Comparison of ENCODE assay signal across 9 cellular contexts in genomic region chr22:29308791-29309262, GRCh38. TPM values are rescaled to one million over a fixed set of nuclear protein-coding genes. Genes with fewer than 3 reads are reported as not detected.
DNase-seq lines count a peak whose midpoint lies in the region; ATAC-seq and TF ChIP-seq lines count a peak whose summit lies in the region.
"Had no signal": no experiment of that assay in that cellular context is flagged by ENCODE, and none has a peak within 500 bp of the region (broad histone marks: within the 10 kb centered on the region; RNA-seq: fewer than 3 reads in every experiment).

No MANE protein-coding gene starts in this region.

- H3K9me3 ChIP-seq in tibial nerve: no peaks in the 10 kb centered on the region
- no peaks in the 10 kb centered on the region for H3K9me3 ChIP-seq in BE2C

- peak overlapping the region; percentile 53 to 94 (median 91) for H3K27ac ChIP-seq in tibial nerve

- 55 to 76% methylated on average over 9 to 13 of the region's 13 CpGs for WGBS in tibial nerve, 2 donors

- no peaks in the 10 kb centered on the region for H3K36me3 Mint-ChIP-seq in activated T-helper 17 cell treated with anti-CD3 and anti-CD28 coated beads, Interleukin-2, amount 50 U/mL, for 72 hours (ENCODE audit: low read depth)

- TF ChIP-seq CTCF in tibial nerve (IDR thresholded peaks at IDR 0.05) (no peak), BE2C (IDR thresholded peaks at IDR 0.05; ENCODE audit: low read depth, low read length) (no peak)

- H3K36me3 ChIP-seq in tibial nerve: no peaks in the 10 kb centered on the region
- H3K36me3 ChIP-seq in BE2C: no peaks in the 10 kb centered on the region

- H3K27me3 ChIP-seq in tibial nerve (peaks cover 0 to 7% of the 10 kb centered on the region in 2 donors), BE2C (peaks cover 25% of the 10 kb centered on the region)

- no peak overlapping the region for H3K27ac Mint-ChIP-seq in activated T-helper 17 cell treated with anti-CD3 and anti-CD28 coated beads, Interleukin-2, amount 50 U/mL, for 72 hours

- DNase-seq in activated naive CD4-positive, alpha-beta T cell treated with Interleukin-2 at 50 U/mL for 16 hours: peak; percentile 23
- DNase-seq in activated naive CD4-positive, alpha-beta T cell (lab: John Stamatoyannopoulos, UW): no peak
- DNase-seq in germinal center (ENCODE audit: low spot score): peak; percentile 6
- no peak for DNase-seq in tibial nerve (ENCODE audit: low spot score in 2 of 2)
- DNase-seq in SHP77 treated with DMSO at 0.1 percent for 48 hours (lab: John Stamatoyannopoulos, UW): no peak
- no peak for DNase-seq in BE2C
- DNase-seq: DND-41 had no signal

- H3K4me3 ChIP-seq in tibial nerve (peak overlapping the region in 1 of 4 donors; percentile 9), BE2C (ENCODE audit: low read depth, low read length) (no peak overlapping the region)

- peak; percentile 49 for ATAC-seq in activated T-helper 17 cell treated with anti-CD3 and anti-CD28 coated beads, Interleukin-2, amount 50 U/mL, for 72 hours (replicated peaks)
- no peak for ATAC-seq in GM21786 (IDR thresholded peaks at IDR 0.05; ENCODE audit: unreplicated experiment)

- peaks cover 0 to 73% (median 61%) of the 10 kb centered on the region in 4 donors for H3K4me1 ChIP-seq in tibial nerve
- peaks cover 7% of the 10 kb centered on the region for H3K4me1 ChIP-seq in BE2C

- no peak for TF ChIP-seq EP300 in tibial nerve (IDR thresholded peaks at IDR 0.05)

- no peak for TF ChIP-seq POLR2A in tibial nerve (IDR thresholded peaks at IDR 0.05)

- H3K4me1 Mint-ChIP-seq in activated T-helper 17 cell treated with anti-CD3 and anti-CD28 coated beads, Interleukin-2, amount 50 U/mL, for 72 hours: peaks cover 2% of the 10 kb centered on the region

- no peaks in the 10 kb centered on the region for H3K9me3 Mint-ChIP-seq in activated T-helper 17 cell treated with anti-CD3 and anti-CD28 coated beads, Interleukin-2, amount 50 U/mL, for 72 hours

- H3K27me3 Mint-ChIP-seq in activated T-helper 17 cell treated with anti-CD3 and anti-CD28 coated beads, Interleukin-2, amount 50 U/mL, for 72 hours: peaks cover 14% of the 10 kb centered on the region

- peak overlapping the region; percentile 25 for H3K4me3 Mint-ChIP-seq in activated T-helper 17 cell treated with anti-CD3 and anti-CD28 coated beads, Interleukin-2, amount 50 U/mL, for 72 hours

RNA-seq across cellular contexts. Expression of gene GAS2L1, which starts 2.4 kb away (rescaled TPM):
- 1 to 10 TPM; 1.9 to 2.9 TPM for total RNA-seq in activated T-helper 17 cell treated with anti-CD3 and anti-CD28 coated beads, Interleukin-2, amount 50 U/mL, for 72 hours
- 10 to 100 TPM; 30.3 to 43.5 (median 35.1) TPM for total RNA-seq in tibial nerve
- 4.2 TPM for polyA plus RNA-seq in BE2C (2012; ENCODE audit: insufficient read depth, insufficient read length, low read depth)

RNA-seq across cellular contexts. Expression of gene RASL10A, which starts 6.7 kb away (rescaled TPM):
- total RNA-seq in activated T-helper 17 cell treated with anti-CD3 and anti-CD28 coated beads, Interleukin-2, amount 50 U/mL, for 72 hours: under 1 TPM; 0.58 to 0.61 TPM
- 1 to 10 TPM in 3 of 4 donors, not detected in 1; 2.2 to 6.6 (median 3.3) TPM for total RNA-seq in tibial nerve
- not detected for polyA plus RNA-seq in BE2C (2012; ENCODE audit: insufficient read depth, insufficient read length, low read depth)

RNA-seq across cellular contexts. Expression of gene EWSR1, which starts 40.8 kb away (rescaled TPM):
- 100 to 1,000 TPM; 231 to 319 TPM for total RNA-seq in activated T-helper 17 cell treated with anti-CD3 and anti-CD28 coated beads, Interleukin-2, amount 50 U/mL, for 72 hours
- 100 to 1,000 TPM; 174 to 211 (median 188) TPM for total RNA-seq in tibial nerve
- 451 TPM for polyA plus RNA-seq in BE2C (2012; ENCODE audit: insufficient read depth, insufficient read length, low read depth)

RNA-seq across cellular contexts. Expression of gene RHBDD3, which starts 41.0 kb away (rescaled TPM):
- 10 to 100 TPM; 19.2 to 36.8 TPM for total RNA-seq in activated T-helper 17 cell treated with anti-CD3 and anti-CD28 coated beads, Interleukin-2, amount 50 U/mL, for 72 hours
- total RNA-seq in tibial nerve: 10 to 100 TPM; 14.4 to 43.5 (median 32.6) TPM
- 79.5 TPM for polyA plus RNA-seq in BE2C (2012; ENCODE audit: insufficient read depth, insufficient read length, low read depth)

Comparison
In these comparisons a context has a peak if more than half of its experiments do, and no peak if none do; other contexts are left out.
1. DNase-seq: peak in activated naive CD4-positive, alpha-beta T cell treated with Interleukin-2 at 50 U/mL for 16 hours (single experiment) and germinal center (single experiment); none in activated naive CD4-positive, alpha-beta T cell (0 of 4), tibial nerve (0 of 2), SHP77 treated with DMSO at 0.1 percent for 48 hours (single experiment) and BE2C (single experiment).
2. RNA of gene GAS2L1, which starts 2.4 kb away (total RNA-seq): 30.3 to 43.5 TPM in tibial nerve; 1.9 to 2.9 TPM in activated T-helper 17 cell treated with anti-CD3 and anti-CD28 coated beads, Interleukin-2, amount 50 U/mL, for 72 hours; every median in the first group is over 4 times any median in the second.